In genomic region chr10:91006752-91007346, GRCh38 we compare ENCODE assay signal across 10 cellular contexts.
A peak's percentile ranks its signal among the peaks of the same experiment; 100 is the strongest.
DNase-seq lines count a peak whose midpoint lies in the region; ATAC-seq, FAIRE-seq and TF ChIP-seq lines count a peak whose summit lies in the region.
"Had no signal": no experiment of that assay in that cellular context is flagged by ENCODE, and none has a peak within 500 bp of the region (broad histone marks: within the 10 kb centered on the region; RNA-seq: fewer than 3 reads in every experiment).

No MANE protein-coding gene starts in this region.

- H3K4me1 ChIP-seq in HepG2 (ENCODE audit: insufficient read depth, low read length): peaks cover 14% of the 10 kb centered on the region
- no peaks in the 10 kb centered on the region for H3K4me1 ChIP-seq in body of pancreas

- no peak overlapping the region for H3K4me3 ChIP-seq in Jurkat, Clone E6-1 (ENCODE audit: low read length)
- H3K4me3 ChIP-seq in HepG2 (replicated peaks in 1 of 3; ENCODE audit: insufficient read depth in 1 of 3, low read depth in 2 of 3, low read length in 3 of 3): no peak overlapping the region
- no peak overlapping the region for H3K4me3 ChIP-seq in body of pancreas
- H3K4me3 ChIP-seq: ovary had no signal

- POLR2A ChIA-PET in naive thymus-derived CD8-positive, alpha-beta T cell (lab: Charles Lee): interaction anchor here (1.3 to 2.8 kb wide), 4 partner anchors 27 to 244 kb away, joined by 3 to 16 read pairs (median 7); no protein-coding TSS in a partner anchor
- POLR2A ChIA-PET in HepG2 (lab: Yijun Ruan, JAX): no interaction called here

- H3K27ac Mint-ChIP-seq in naive thymus-derived CD8-positive, alpha-beta T cell: peak overlapping the region in 9 of 10 donors; percentile 32 to 88 (median 74)

- in situ Hi-C loops in HepG2 (cut with HindIII; ENCODE audit: extremely low pct_ligation_motif_present, low pct_unique_long_range_greater_than_20kb): no loop called here

- no peaks in the 10 kb centered on the region for H3K9me3 Mint-ChIP-seq in naive thymus-derived CD8-positive, alpha-beta T cell

- peaks cover 14 to 30% (median 22%) of the 10 kb centered on the region in 4 donors for H3K4me1 Mint-ChIP-seq in naive thymus-derived CD8-positive, alpha-beta T cell

- H3K9me3 ChIP-seq in HepG2 (ENCODE audit: low read length) (no peaks in the 10 kb centered on the region), body of pancreas (no peaks in the 10 kb centered on the region)
- H3K9me3 ChIP-seq: ovary had no signal

- DNase-seq in Jurkat, Clone E6-1 (ENCODE audit: low read depth, low spot score): peak; percentile 68
- peak in 3 of 10 donors; percentile 44 to 59 (median 53) for DNase-seq in naive thymus-derived CD8-positive, alpha-beta T cell
- DNase-seq in NCI-H446 (lab: John Stamatoyannopoulos, UW) (no peak), HepG2 (ENCODE audit: low spot score) (no peak), body of pancreas (no peak), NCI-H128 (lab: John Stamatoyannopoulos, UW; ENCODE audit: unreplicated experiment) (no peak)

- FAIRE-seq in HepG2 (lab: Jason Lieb, UNC): no peak
- FAIRE-seq: bronchial epithelial cell had no signal

- no peak for TF ChIP-seq EP300 in HepG2 (IDR thresholded peaks at IDR 0.05; ENCODE audit: low read depth in 2 of 2, low read length in 2 of 2)
- TF ChIP-seq EP300 in HepG2 (CRISPR knock-in tag; IDR thresholded peaks at IDR 0.05; ENCODE audit: borderline replicate concordance): no peak

- CTCF ChIA-PET in HepG2 (lab: Yijun Ruan, JAX; ENCODE audit: low intra/inter-chr PET ratio, low total read pairs): interaction anchor here (1.0 to 2.0 kb wide), 4 partner anchors 95 to 363 kb away, joined by 3 to 24 read pairs (median 9); no protein-coding TSS in a partner anchor

- H3K36me3 Mint-ChIP-seq in naive thymus-derived CD8-positive, alpha-beta T cell: no peaks in the 10 kb centered on the region

- no peak overlapping the region for H3K9ac ChIP-seq in HepG2 (ENCODE audit: insufficient read depth, low read depth, low read length)

- H2AFZ ChIP-seq in HepG2 (ENCODE audit: low read length): no peak overlapping the region

- H3K4me3 Mint-ChIP-seq in naive thymus-derived CD8-positive, alpha-beta T cell: peak overlapping the region; percentile 40 to 81 (median 67)

- H3K79me2 ChIP-seq in HepG2 (ENCODE audit: insufficient read depth, low read length): no peaks in the 10 kb centered on the region

- 74% methylated on average over 1 of the region's 1 CpG for WGBS in HepG2 (ENCODE audit: low lambda C conversion rate)
- 61 to 86% methylated on average over 1 of the region's 1 CpG for WGBS in body of pancreas, 2 donors

- TF ChIP-seq RAD21 in HepG2 (CRISPR knock-in tag; IDR thresholded peaks at IDR 0.05): no peak

- BruUV-seq in HepG2 (replicated peaks; lab: Mats Ljungman, UMichigan): no TSS peak

- no peak overlapping the region for H3K4me2 ChIP-seq in HepG2 (ENCODE audit: low read depth, low read length)

- H4K20me1 ChIP-seq in HepG2 (ENCODE audit: insufficient read depth, low read length): no peaks in the 10 kb centered on the region

- H3K27me3 Mint-ChIP-seq in naive thymus-derived CD8-positive, alpha-beta T cell: no peaks in the 10 kb centered on the region

- TF ChIP-seq CTCF in HepG2 (CRISPR knock-in tag; IDR thresholded peaks at IDR 0.05) (no peak), body of pancreas (IDR thresholded peaks at IDR 0.05) (no peak)

- H3K27ac ChIP-seq in HepG2 (ENCODE audit: extremely low read length, insufficient read depth, low read length) (no peak overlapping the region), body of pancreas (no peak overlapping the region)
- H3K27ac ChIP-seq: ovary had no signal

- H3K27me3 ChIP-seq in HepG2 (ENCODE audit: control insufficient read depth in 1 of 2, insufficient read depth in 2 of 2, low read length in 2 of 2): no peaks in the 10 kb centered on the region
- H3K27me3 ChIP-seq in body of pancreas: no peaks in the 10 kb centered on the region
- H3K27me3 ChIP-seq: ovary had no signal

- no peak for TF ChIP-seq POLR2A in HepG2 (IDR thresholded peaks at IDR 0.05; ENCODE audit: insufficient read depth in 1 of 2, low read depth in 2 of 2, low read length in 2 of 2)
- no peak for TF ChIP-seq POLR2A in body of pancreas (IDR thresholded peaks at IDR 0.05)

- H3K36me3 ChIP-seq in HepG2 (replicated peaks in 1 of 2; ENCODE audit: control insufficient read depth in 1 of 2, insufficient read depth in 2 of 2, low read length in 2 of 2) (no peaks in the 10 kb centered on the region), body of pancreas (replicated peaks in 1 of 2; ENCODE audit: insufficient read depth in 1 of 2, low read depth in 2 of 2) (no peaks in the 10 kb centered on the region)
- H3K36me3 ChIP-seq: ovary had no signal

- ATAC-seq in GM18519 (IDR thresholded peaks at IDR 0.05; ENCODE audit: low FRiP score, unreplicated experiment): peak; percentile 89
- ATAC-seq in GM21528 (IDR thresholded peaks at IDR 0.05; ENCODE audit: low FRiP score, unreplicated experiment): peak; percentile 88
- peak; percentile 70 to 81 for ATAC-seq in naive thymus-derived CD8-positive, alpha-beta T cell
- ATAC-seq in HepG2: no peak
- no peak for ATAC-seq in body of pancreas

- intact Hi-C loops in HepG2 (cut with micrococcal nuclease; ENCODE audit: unreplicated experiment): loop anchor here (1.0 to 2.0 kb wide), 3 partner anchors 92 to 244 kb away; no protein-coding TSS in a partner anchor
- intact Hi-C loops in body of pancreas (cut with DNase I): loop anchor here (10.0 kb wide), 1 partner anchor 238 kb away; no protein-coding TSS in a partner anchor

TF ChIP-seq in HepG2, 621 proteins besides CTCF, POLR2A, EP300 and RAD21:
- TF ChIP-seq MIXL1 (CRISPR knock-in tag; IDR thresholded peaks at IDR 0.05) (no peak), ZFP62 (CRISPR knock-in tag; IDR thresholded peaks at IDR 0.05) (no peak), ZNF660 (CRISPR knock-in tag; IDR thresholded peaks at IDR 0.05; ENCODE audit: borderline replicate concordance, low read depth) (no peak), YY1 (IDR thresholded peaks at IDR 0.05; ENCODE audit: insufficient read depth, insufficient replicate concordance, low read depth, low read length) (no peak), NR2F2 (IDR thresholded peaks at IDR 0.05; ENCODE audit: borderline replicate concordance, low read depth) (no peak), GTF3A (CRISPR knock-in tag; conservative IDR thresholded peaks at IDR 0.05) (no peak), TCF7L2 (IDR thresholded peaks at IDR 0.05; ENCODE audit: low read depth, low read length) (no peak), ZNF205 (CRISPR knock-in tag; IDR thresholded peaks at IDR 0.05) (no peak), ZNF224 (CRISPR knock-in tag; IDR thresholded peaks at IDR 0.05) (no peak), ZNF724P (CRISPR knock-in tag; IDR thresholded peaks at IDR 0.05; ENCODE audit: borderline replicate concordance) (no peak), BRCA1 (CRISPR knock-in tag; IDR thresholded peaks at IDR 0.05) (no peak), ZNF790 (CRISPR knock-in tag; IDR thresholded peaks at IDR 0.05; ENCODE audit: borderline replicate concordance) (no peak), KAT8 (CRISPR knock-in tag; IDR thresholded peaks at IDR 0.05) (no peak)
- TF ChIP-seq, protein P1, sequence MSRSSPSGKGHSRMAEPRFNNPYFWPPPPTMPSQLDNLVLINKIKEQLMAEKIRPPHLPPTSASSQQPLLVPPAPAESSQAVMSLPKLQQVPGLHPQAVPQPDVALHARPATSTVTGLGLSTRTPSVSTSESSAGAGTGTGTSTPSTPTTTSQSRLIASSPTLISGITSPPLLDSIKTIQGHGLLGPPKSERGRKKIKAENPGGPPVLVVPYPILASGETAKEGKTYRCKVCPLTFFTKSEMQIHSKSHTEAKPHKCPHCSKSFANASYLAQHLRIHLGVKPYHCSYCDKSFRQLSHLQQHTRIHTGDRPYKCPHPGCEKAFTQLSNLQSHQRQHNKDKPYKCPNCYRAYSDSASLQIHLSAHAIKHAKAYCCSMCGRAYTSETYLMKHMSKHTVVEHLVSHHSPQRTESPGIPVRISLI (CRISPR knock-in tag; IDR thresholded peaks at IDR 0.05; ENCODE audit: borderline replicate concordance): no peak
- TF ChIP-seq, protein P2, sequence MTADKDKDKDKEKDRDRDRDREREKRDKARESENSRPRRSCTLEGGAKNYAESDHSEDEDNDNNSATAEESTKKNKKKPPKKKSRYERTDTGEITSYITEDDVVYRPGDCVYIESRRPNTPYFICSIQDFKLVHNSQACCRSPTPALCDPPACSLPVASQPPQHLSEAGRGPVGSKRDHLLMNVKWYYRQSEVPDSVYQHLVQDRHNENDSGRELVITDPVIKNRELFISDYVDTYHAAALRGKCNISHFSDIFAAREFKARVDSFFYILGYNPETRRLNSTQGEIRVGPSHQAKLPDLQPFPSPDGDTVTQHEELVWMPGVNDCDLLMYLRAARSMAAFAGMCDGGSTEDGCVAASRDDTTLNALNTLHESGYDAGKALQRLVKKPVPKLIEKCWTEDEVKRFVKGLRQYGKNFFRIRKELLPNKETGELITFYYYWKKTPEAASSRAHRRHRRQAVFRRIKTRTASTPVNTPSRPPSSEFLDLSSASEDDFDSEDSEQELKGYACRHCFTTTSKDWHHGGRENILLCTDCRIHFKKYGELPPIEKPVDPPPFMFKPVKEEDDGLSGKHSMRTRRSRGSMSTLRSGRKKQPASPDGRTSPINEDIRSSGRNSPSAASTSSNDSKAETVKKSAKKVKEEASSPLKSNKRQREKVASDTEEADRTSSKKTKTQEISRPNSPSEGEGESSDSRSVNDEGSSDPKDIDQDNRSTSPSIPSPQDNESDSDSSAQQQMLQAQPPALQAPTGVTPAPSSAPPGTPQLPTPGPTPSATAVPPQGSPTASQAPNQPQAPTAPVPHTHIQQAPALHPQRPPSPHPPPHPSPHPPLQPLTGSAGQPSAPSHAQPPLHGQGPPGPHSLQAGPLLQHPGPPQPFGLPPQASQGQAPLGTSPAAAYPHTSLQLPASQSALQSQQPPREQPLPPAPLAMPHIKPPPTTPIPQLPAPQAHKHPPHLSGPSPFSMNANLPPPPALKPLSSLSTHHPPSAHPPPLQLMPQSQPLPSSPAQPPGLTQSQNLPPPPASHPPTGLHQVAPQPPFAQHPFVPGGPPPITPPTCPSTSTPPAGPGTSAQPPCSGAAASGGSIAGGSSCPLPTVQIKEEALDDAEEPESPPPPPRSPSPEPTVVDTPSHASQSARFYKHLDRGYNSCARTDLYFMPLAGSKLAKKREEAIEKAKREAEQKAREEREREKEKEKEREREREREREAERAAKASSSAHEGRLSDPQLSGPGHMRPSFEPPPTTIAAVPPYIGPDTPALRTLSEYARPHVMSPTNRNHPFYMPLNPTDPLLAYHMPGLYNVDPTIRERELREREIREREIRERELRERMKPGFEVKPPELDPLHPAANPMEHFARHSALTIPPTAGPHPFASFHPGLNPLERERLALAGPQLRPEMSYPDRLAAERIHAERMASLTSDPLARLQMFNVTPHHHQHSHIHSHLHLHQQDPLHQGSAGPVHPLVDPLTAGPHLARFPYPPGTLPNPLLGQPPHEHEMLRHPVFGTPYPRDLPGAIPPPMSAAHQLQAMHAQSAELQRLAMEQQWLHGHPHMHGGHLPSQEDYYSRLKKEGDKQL (CRISPR knock-in tag; IDR thresholded peaks at IDR 0.05; ENCODE audit: low read depth): no peak

Comparison
In these comparisons a context has a peak if more than half of its experiments do, and no peak if none do; other contexts are left out.
1. ATAC-seq: peak in GM18519 (single experiment), GM21528 (single experiment) and naive thymus-derived CD8-positive, alpha-beta T cell (2 of 2); none in HepG2 (single experiment) and body of pancreas (single experiment).